ENCODE assay signal across 8 cellular contexts in genomic region chr9:36092509-36093215, GRCh38. TPM values are rescaled to one million over a fixed set of nuclear protein-coding genes. Genes with fewer than 3 reads are reported as not detected.
DNase-seq lines count a peak whose midpoint lies in the region; ATAC-seq and TF ChIP-seq lines count a peak whose summit lies in the region.

No MANE protein-coding gene starts in this region.

- TF ChIP-seq CTCF in omental fat pad (IDR thresholded peaks at IDR 0.05): no peak

- peak; percentile 63 for DNase-seq in activated CD8-positive, alpha-beta memory T cell treated with anti-CD3 and anti-CD28 coated beads, Interleukin-2, amount 50 U/mL, for 48 hours
- DNase-seq in naive thymus-derived CD8-positive, alpha-beta T cell: peak in 5 of 10 donors; percentile 8 to 35 (median 14)
- DNase-seq in foreskin melanocyte (no peak), NCI-H1048 (lab: John Stamatoyannopoulos, UW) (no peak), DMS53 (lab: John Stamatoyannopoulos, UW) (no peak), omental fat pad (ENCODE audit: low spot score) (no peak)

- H3K4me1 Mint-ChIP-seq in naive thymus-derived CD8-positive, alpha-beta T cell: peaks cover 6 to 19% (median 14%) of the 10 kb centered on the region in 4 donors

- H3K36me3 Mint-ChIP-seq in naive thymus-derived CD8-positive, alpha-beta T cell: peaks cover 0 to 4% (median 2%) of the 10 kb centered on the region in 3 donors

- ATAC-seq in GM19455 (IDR thresholded peaks at IDR 0.05; ENCODE audit: unreplicated experiment): peak; percentile 91
- ATAC-seq in HG03354 (IDR thresholded peaks at IDR 0.05; ENCODE audit: poor library complexity, severe bottlenecking, unreplicated experiment): peak; percentile 93
- ATAC-seq in naive thymus-derived CD8-positive, alpha-beta T cell: peak; percentile 74 to 84
- no peak for ATAC-seq in omental fat pad (ENCODE audit: low FRiP score)

- H3K27ac Mint-ChIP-seq in naive thymus-derived CD8-positive, alpha-beta T cell: peak overlapping the region; percentile 63 to 92 (median 86)

- H3K4me3 Mint-ChIP-seq in naive thymus-derived CD8-positive, alpha-beta T cell: peak overlapping the region; percentile 43 to 74 (median 60)

- POLR2A ChIA-PET in naive thymus-derived CD8-positive, alpha-beta T cell (lab: Charles Lee): interaction anchor here (0.7 to 0.8 kb wide), 2 partner anchors 10 to 59 kb away, joined by 3 to 4 read pairs; no protein-coding TSS in a partner anchor

- H3K9me3 Mint-ChIP-seq in naive thymus-derived CD8-positive, alpha-beta T cell: peaks cover 0 to 9% (median 0%) of the 10 kb centered on the region in 9 donors

- no peaks in the 10 kb centered on the region for H3K27me3 Mint-ChIP-seq in naive thymus-derived CD8-positive, alpha-beta T cell

RNA-seq across cellular contexts. Expression of gene GLIPR2, which starts 43.9 kb away (rescaled TPM):
- 1 to 10 TPM; 7.0 to 7.6 TPM for total RNA-seq in naive thymus-derived CD8-positive, alpha-beta T cell
- 10 to 100 TPM; 43.2 to 78.9 (median 55.3) TPM for polyA plus RNA-seq in naive thymus-derived CD8-positive, alpha-beta T cell
- total RNA-seq in omental fat pad: 10 to 100 TPM; 13.6 to 71.1 (median 42.2) TPM

RNA-seq across cellular contexts. Expression of gene RECK, which starts 55.9 kb away (rescaled TPM):
- 10 to 100 TPM in 1 of 2 experiments, 1 to 10 TPM in 1; 9.8 to 12.1 TPM for total RNA-seq in naive thymus-derived CD8-positive, alpha-beta T cell
- polyA plus RNA-seq in naive thymus-derived CD8-positive, alpha-beta T cell: 10 to 100 TPM; 13.2 to 14.8 (median 13.5) TPM
- 10 to 100 TPM; 15.0 to 27.7 (median 21.7) TPM for total RNA-seq in omental fat pad
